ENCODE assay signal across 14 cellular contexts in genomic region chr22:35863432-35863831, GRCh38.
DNase-seq lines count a peak whose midpoint lies in the region; ATAC-seq and TF ChIP-seq lines count a peak whose summit lies in the region.
"Had no signal": no experiment of that assay in that cellular context is flagged by ENCODE, and none has a peak within 500 bp of the region (broad histone marks: within the 10 kb centered on the region; RNA-seq: fewer than 3 reads in every experiment).

No MANE protein-coding gene starts in this region.

- H2BK5ac ChIP-seq in mesendoderm (ENCODE audit: low read length): no peak overlapping the region

- TF ChIP-seq CTCF in RWPE2 (IDR thresholded peaks at IDR 0.05; ENCODE audit: poor library complexity, severe bottlenecking): no peak

- no peak overlapping the region for H3K4me2 ChIP-seq in mesendoderm (ENCODE audit: low read length)

- H2BK15ac ChIP-seq in mesendoderm (replicated peaks; ENCODE audit: low read depth): no peak overlapping the region

- H3K79me1 ChIP-seq in mesendoderm (ENCODE audit: low read length): peaks cover 13% of the 10 kb centered on the region

- H3K27ac ChIP-seq in RWPE2 (ENCODE audit: poor library complexity, severe bottlenecking) (no peak overlapping the region), mesendoderm (ENCODE audit: low read depth, low read length) (no peak overlapping the region), caudate nucleus (ENCODE audit: low read depth, low read length) (no peak overlapping the region)
- H3K27ac ChIP-seq: dorsolateral prefrontal cortex, thoracic aorta had no signal

- DNase-seq in D341Med (ENCODE audit: low spot score) (peak; percentile 58), NCI-H1436 treated with DMSO at 0.1 percent for 48 hours (lab: John Stamatoyannopoulos, UW) (peak; percentile 7), RWPE2 (ENCODE audit: low spot score) (no peak), mesendoderm (peak; percentile 35), KBM-7 (no peak), sciatic nerve (ENCODE audit: low spot score) (no peak), caudate nucleus (lab: John Stamatoyannopoulos, UW) (no peak)
- DNase-seq: activated CD4-positive, alpha-beta T cell treated with anti-CD3 and anti-CD28 coated beads, Interleukin-2, amount 10 ng/mL, durations not matched to agents 7 days and 5 days; CD4-positive, CD25-positive, alpha-beta regulatory T cell; dorsolateral prefrontal cortex; H9; NCI-H774 had no signal

- WGBS in mesendoderm (ENCODE audit: extremely low coverage, insufficient coverage, low lambda C conversion rate): no CpG with 5 or more reads among the region's 5 CpGs

- H3K56ac ChIP-seq in mesendoderm (ENCODE audit: low read length): no peak overlapping the region

- no peak overlapping the region for H2AK5ac ChIP-seq in mesendoderm (ENCODE audit: low read length)

- in situ Hi-C loops in KBM-7 (cut with MboI; ENCODE audit: low pct_unique_long_range_greater_than_20kb, low sequenced_read_pairs): no loop called here

- H2BK120ac ChIP-seq in mesendoderm (ENCODE audit: low read depth, low read length): no peak overlapping the region

- H3K36me3 ChIP-seq in RWPE2 (ENCODE audit: low read depth) (peaks cover 3% of the 10 kb centered on the region; the same call in 1 of the 2 replicates), mesendoderm (ENCODE audit: control insufficient read depth, insufficient read depth, low read length) (no peaks in the 10 kb centered on the region)
- H3K36me3 ChIP-seq: thoracic aorta had no signal

- H3K23ac ChIP-seq in mesendoderm (ENCODE audit: low read length): no peak overlapping the region

- no peak overlapping the region for H3K9ac ChIP-seq in mesendoderm (ENCODE audit: low read length)

- no peak overlapping the region for H4K5ac ChIP-seq in mesendoderm (ENCODE audit: low read length)

- H3K18ac ChIP-seq in mesendoderm (ENCODE audit: low read length): no peak overlapping the region

- H3K9me3 ChIP-seq in RWPE2 (ENCODE audit: severe bottlenecking): no peaks in the 10 kb centered on the region
- H3K9me3 ChIP-seq: thoracic aorta had no signal

- H3K4ac ChIP-seq in mesendoderm (ENCODE audit: low read depth, low read length): no peak overlapping the region

- no peak overlapping the region for H3K4me3 ChIP-seq in RWPE2 (ENCODE audit: severe bottlenecking)
- no peak overlapping the region for H3K4me3 ChIP-seq in mesendoderm (ENCODE audit: low read length)
- H3K4me3 ChIP-seq: dorsolateral prefrontal cortex, thoracic aorta had no signal

- H3K79me2 ChIP-seq in mesendoderm (ENCODE audit: control insufficient read depth, insufficient read depth, low read length): peaks cover 18% of the 10 kb centered on the region

- intact Hi-C loops in sciatic nerve (cut with DNase I): no loop called here

- H3K4me1 ChIP-seq in RWPE2 (ENCODE audit: insufficient read depth, poor library complexity, severe bottlenecking): no peaks in the 10 kb centered on the region
- peaks cover 4% of the 10 kb centered on the region for H3K4me1 ChIP-seq in mesendoderm (ENCODE audit: control insufficient read depth, low read depth, low read length)

- ATAC-seq in RWPE2 (ENCODE audit: low read depth): peak; percentile 84
- ATAC-seq in HG03469 (IDR thresholded peaks at IDR 0.05; ENCODE audit: unreplicated experiment): no peak
- ATAC-seq in sciatic nerve: no peak

- H3K27me3 ChIP-seq in RWPE2 (ENCODE audit: insufficient read depth, poor library complexity, severe bottlenecking) (no peaks in the 10 kb centered on the region), mesendoderm (ENCODE audit: insufficient read depth, low read length, poor library complexity) (no peaks in the 10 kb centered on the region)
- H3K27me3 ChIP-seq: dorsolateral prefrontal cortex had no signal

- no peak overlapping the region for H4K8ac ChIP-seq in mesendoderm (ENCODE audit: low read depth, low read length)

Comparison
In these comparisons a context has a peak if more than half of its experiments do, and no peak if none do; other contexts are left out.
1. DNase-seq: peak in D341Med (single experiment), NCI-H1436 treated with DMSO at 0.1 percent for 48 hours (single experiment) and mesendoderm (single experiment); none in RWPE2 (single experiment), KBM-7 (single experiment), sciatic nerve (single experiment) and caudate nucleus (0 of 61).